28 cellular contexts compared by ENCODE assay signal in genomic region chr6:74656442-74656841, GRCh38.
DNase-seq lines count a peak whose midpoint lies in the region; ATAC-seq and TF ChIP-seq lines count a peak whose summit lies in the region.
"Had no signal": no experiment of that assay in that cellular context is flagged by ENCODE, and none has a peak within 500 bp of the region (broad histone marks: within the 10 kb centered on the region; RNA-seq: fewer than 3 reads in every experiment).

No MANE protein-coding gene starts in this region.

- no peaks in the 10 kb centered on the region for H3K79me2 ChIP-seq in PC-9 (ENCODE audit: low read depth)

- H3K4me2 ChIP-seq in PC-9, result no peak overlapping the region
- H3K4me2 ChIP-seq: A549, KMS-11 had no signal

- H3K27me3 ChIP-seq in PC-9 (ENCODE audit: insufficient read depth, low read depth), result no peaks in the 10 kb centered on the region

- no peaks in the 10 kb centered on the region for H4K20me1 ChIP-seq in PC-9 (ENCODE audit: insufficient read depth)

- H3K9me3 ChIP-seq in PC-9 (ENCODE audit: insufficient read depth, low read depth), result no peaks in the 10 kb centered on the region
- H3K9me3 ChIP-seq: A549 had no signal

- POLR2A ChIA-PET in PC-9 (lab: Charles Lee; ENCODE audit: unreplicated experiment), result no interaction called here

- H3K36me3 Mint-ChIP-seq in osteocyte (ENCODE audit: unreplicated experiment), result peaks cover 13% of the 10 kb centered on the region
- H3K36me3 Mint-ChIP-seq: CD4-positive, alpha-beta memory T cell; IgD-negative memory B cell; T-cell had no signal

- no peaks in the 10 kb centered on the region for H3K36me3 ChIP-seq in PC-9 (ENCODE audit: low read depth)

- TF ChIP-seq CTCF in PC-9 (conservative IDR thresholded peaks at IDR 0.05) (no peak), osteocyte (IDR thresholded peaks at IDR 0.05) (no peak)

- H2AFZ ChIP-seq in PC-9, result peak overlapping the region; percentile 34; the same call in 1 of the 2 replicates

- H3F3A ChIP-seq in PC-9 (ENCODE audit: insufficient read depth, low read depth), result no peaks in the 10 kb centered on the region

- peak overlapping the region; percentile 65 for H3K27ac Mint-ChIP-seq in osteocyte (ENCODE audit: unreplicated experiment)
- H3K27ac Mint-ChIP-seq: CD4-positive, alpha-beta memory T cell; H9; IgD-negative memory B cell; T-cell had no signal

- intact Hi-C loops in PC-9 (cut with micrococcal nuclease; ENCODE audit: unreplicated experiment), result no loop called here

- ATAC-seq in GM18861 (IDR thresholded peaks at IDR 0.05; ENCODE audit: unreplicated experiment) (peak; percentile 51), GM19351 (IDR thresholded peaks at IDR 0.05; ENCODE audit: unreplicated experiment) (peak; percentile 58)
- ATAC-seq: A549, Panc1, T-cell had no signal

- no peaks in the 10 kb centered on the region for H3K27me3 Mint-ChIP-seq in osteocyte (ENCODE audit: unreplicated experiment)
- H3K27me3 Mint-ChIP-seq: CD4-positive, alpha-beta memory T cell; IgD-negative memory B cell; T-cell had no signal

- no peak overlapping the region for H3K27ac ChIP-seq in PC-9
- H3K27ac ChIP-seq: A549, HL-60, KMS-11, RWPE1 had no signal

- CTCF ChIA-PET in PC-9 (lab: Charles Lee), result no interaction called here

- H3K4me1 Mint-ChIP-seq in osteocyte (ENCODE audit: unreplicated experiment), result peaks cover 47% of the 10 kb centered on the region
- H3K4me1 Mint-ChIP-seq: CD4-positive, alpha-beta memory T cell; H9; IgD-negative memory B cell; T-cell had no signal

- no peaks in the 10 kb centered on the region for H3K9me3 Mint-ChIP-seq in osteocyte (ENCODE audit: unreplicated experiment)

- no peak overlapping the region for H3K4me3 Mint-ChIP-seq in osteocyte (ENCODE audit: unreplicated experiment)
- H3K4me3 Mint-ChIP-seq: CD4-positive, alpha-beta memory T cell; H9; IgD-negative memory B cell; T-cell had no signal

- no peak for DNase-seq in PC-9
- DNase-seq in osteocyte (ENCODE audit: extremely low spot score, unreplicated experiment), result no peak
- DNase-seq in NOMO-1 treated with dmso at 0.1 percent for 144 hours (lab: John Stamatoyannopoulos, UW; ENCODE audit: unreplicated experiment), result no peak
- DNase-seq in NCI-H2029 (lab: John Stamatoyannopoulos, UW), result no peak
- DNase-seq in NCI-H187 treated with DMSO at 0.1 percent for 48 hours (lab: John Stamatoyannopoulos, UW), result no peak
- DNase-seq: C1 segment of cervical spinal cord; CD4-positive, alpha-beta memory T cell; COR-L47; DMS79 treated with DMSO at 0.1 percent for 48 hours; H9; MM.1S; NCI-H1092 treated with DMSO at 0.1 percent for 48 hours; NCI-H1436; NCI-H187; NCI-H446; NCI-H524 treated with DMSO at 0.1 percent for 48 hours; NCI-H774; NK-92 treated with Interleukin-12 subunit alpha and Interleukin-12 subunit beta, amount 100 ng/mL, for 24 hours; SHP77; T-cell had no signal

- H3K4me1 ChIP-seq in PC-9 (replicated peaks; ENCODE audit: insufficient read depth), result no peaks in the 10 kb centered on the region
- H3K4me1 ChIP-seq: A549 had no signal

- H3K4me3 ChIP-seq in PC-9, result no peak overlapping the region
- H3K4me3 ChIP-seq: A549 had no signal

- BruUV-seq in PC-9 (replicated peaks; lab: Mats Ljungman, UMichigan), result no TSS peak

- no peaks in the 10 kb centered on the region for H3K9me2 ChIP-seq in PC-9 (ENCODE audit: insufficient read depth)
